9 cellular contexts compared by ENCODE assay signal in genomic region chr2:233061007-233061590, GRCh38. TPM values are rescaled to one million over a fixed set of nuclear protein-coding genes. Genes with fewer than 3 reads are reported as not detected.
DNase-seq lines count a peak whose midpoint lies in the region; ATAC-seq and TF ChIP-seq lines count a peak whose summit lies in the region.
"Had no signal": no experiment of that assay in that cellular context is flagged by ENCODE, and none has a peak within 500 bp of the region (broad histone marks: within the 10 kb centered on the region; RNA-seq: fewer than 3 reads in every experiment).

No MANE protein-coding gene starts in this region.

- CTCF ChIA-PET in CD8-positive, alpha-beta memory T cell (lab: Charles Lee): interaction anchor here (0.8 to 4.3 kb wide), 19 partner anchors 10 to 190 kb away, joined by 3 to 52 read pairs (median 7); partner anchors contain the start of gene ATG16L1

- H2AFZ ChIP-seq in osteoblast (ENCODE audit: low read length): no peak overlapping the region

- peak overlapping the region; percentile 90 to 98 (median 95) for H3K4me3 Mint-ChIP-seq in CD8-positive, alpha-beta memory T cell

- POLR2A ChIA-PET in CD8-positive, alpha-beta memory T cell (lab: Charles Lee): interaction anchor here (0.6 to 3.3 kb wide), 13 partner anchors 9 to 271 kb away, joined by 3 to 43 read pairs (median 6); partner anchors contain the start of gene ATG16L1

- no peaks in the 10 kb centered on the region for H4K20me1 ChIP-seq in osteoblast (ENCODE audit: insufficient read depth, low read length)

- peak overlapping the region; percentile 94 to 100 (median 98) for H3K27ac Mint-ChIP-seq in CD8-positive, alpha-beta memory T cell

- peak overlapping the region; percentile 80 for H3K27ac ChIP-seq in CD8-positive, alpha-beta memory T cell (ENCODE audit: low read depth, low read length)
- H3K27ac ChIP-seq in muscle layer of colon (ENCODE audit: low read depth, low read length): no peak overlapping the region
- H3K27ac ChIP-seq in osteoblast (ENCODE audit: low read depth, low read length): no peak overlapping the region

- peaks cover 0 to 1% (median 0%) of the 10 kb centered on the region in 5 donors for H3K9me3 Mint-ChIP-seq in CD8-positive, alpha-beta memory T cell

- no peaks in the 10 kb centered on the region for H3K79me2 ChIP-seq in osteoblast (ENCODE audit: insufficient read depth, low read length)

- H3K4me1 ChIP-seq in CD8-positive, alpha-beta memory T cell (ENCODE audit: insufficient read depth, low read length): peaks cover 47% of the 10 kb centered on the region
- H3K4me1 ChIP-seq in muscle layer of colon (ENCODE audit: insufficient read depth, low read length) (no peaks in the 10 kb centered on the region), osteoblast (ENCODE audit: insufficient read depth, low read length) (no peaks in the 10 kb centered on the region)

- DNase-seq in CD8-positive, alpha-beta memory T cell: no peak
- peak; percentile 52 to 63 for DNase-seq in activated CD4-positive, alpha-beta T cell treated with anti-CD3 and anti-CD28 coated beads, Interleukin-2, amount 50 U/mL, for 48 hours
- DNase-seq in DMS 273 treated with DMSO at 0.1 percent for 48 hours (lab: John Stamatoyannopoulos, UW) (no peak), osteoblast (ENCODE audit: insufficient read length, low spot score, missing footprints) (no peak), DMS53 treated with DMSO at 0.1 percent for 48 hours (lab: John Stamatoyannopoulos, UW; ENCODE audit: unreplicated experiment) (no peak), DMS53 (lab: John Stamatoyannopoulos, UW) (no peak)

- peaks cover 44 to 57% (median 44%) of the 10 kb centered on the region in 3 donors for H3K4me1 Mint-ChIP-seq in CD8-positive, alpha-beta memory T cell

- no peaks in the 10 kb centered on the region for H3K9me3 ChIP-seq in CD8-positive, alpha-beta memory T cell (ENCODE audit: low read length)
- H3K9me3 ChIP-seq in muscle layer of colon (ENCODE audit: low read length): no peaks in the 10 kb centered on the region
- H3K9me3 ChIP-seq in osteoblast (ENCODE audit: low read depth, low read length): no peaks in the 10 kb centered on the region

- no peak overlapping the region for H3K9ac ChIP-seq in muscle layer of colon (ENCODE audit: low read length)

- no peaks in the 10 kb centered on the region for H3K27me3 Mint-ChIP-seq in CD8-positive, alpha-beta memory T cell

- peak; percentile 13 for ATAC-seq in GM19463 (IDR thresholded peaks at IDR 0.05; ENCODE audit: unreplicated experiment)

- TF ChIP-seq CTCF in osteoblast (IDR thresholded peaks at IDR 0.05; ENCODE audit: extremely low read depth, low read depth, low read length): no peak

- H3K27me3 ChIP-seq in CD8-positive, alpha-beta memory T cell (ENCODE audit: insufficient read depth, low read length, poor library complexity, severe bottlenecking): no peaks in the 10 kb centered on the region
- H3K27me3 ChIP-seq in muscle layer of colon (ENCODE audit: control insufficient read depth in 1 of 2, insufficient read depth in 2 of 2, low read length in 2 of 2) (no peaks in the 10 kb centered on the region), osteoblast (ENCODE audit: insufficient read depth, low read length) (no peaks in the 10 kb centered on the region)

- H3K36me3 ChIP-seq in CD8-positive, alpha-beta memory T cell (ENCODE audit: insufficient read depth, low read length): peaks cover 6% of the 10 kb centered on the region
- H3K36me3 ChIP-seq in muscle layer of colon (ENCODE audit: insufficient read depth, low read length) (no peaks in the 10 kb centered on the region), osteoblast (ENCODE audit: insufficient read depth, low read length) (no peaks in the 10 kb centered on the region)

- no peak overlapping the region for H3K4me2 ChIP-seq in osteoblast (ENCODE audit: insufficient read depth, low read length)

- H3K4me3 ChIP-seq in CD8-positive, alpha-beta memory T cell (ENCODE audit: low read length): peak overlapping the region; percentile 100
- H3K4me3 ChIP-seq in muscle layer of colon (ENCODE audit: low read depth in 1 of 2, low read length in 2 of 2): peak overlapping the region; percentile 27 to 52
- no peak overlapping the region for H3K4me3 ChIP-seq in osteoblast (ENCODE audit: insufficient read depth, low read length)

- peaks cover 0 to 54% (median 2%) of the 10 kb centered on the region in 3 donors for H3K36me3 Mint-ChIP-seq in CD8-positive, alpha-beta memory T cell

RNA-seq across cellular contexts. Expression of gene INPP5D, which starts 1.0 kb away (rescaled TPM):
- total RNA-seq in CD8-positive, alpha-beta memory T cell: 10 to 100 TPM; 49.3 to 51.0 TPM
- polyA plus RNA-seq in CD8-positive, alpha-beta memory T cell: 146 TPM
- under 0.01 TPM in 2 replicates for total RNA-seq in osteoblast

RNA-seq across cellular contexts. Expression of gene NEU2, which starts 28.6 kb away (rescaled TPM):
- not detected for total RNA-seq in CD8-positive, alpha-beta memory T cell
- polyA plus RNA-seq in CD8-positive, alpha-beta memory T cell: not detected
- not detected in 2 replicates for total RNA-seq in osteoblast
- total RNA-seq: pulmonary artery endothelial cell had no signal

RNA-seq across cellular contexts. Expression of gene NGEF, which starts 48.0 kb away (rescaled TPM):
- total RNA-seq in CD8-positive, alpha-beta memory T cell: under 1 TPM in 1 of 2 experiments, not detected in 1; 0.38 TPM
- polyA plus RNA-seq in CD8-positive, alpha-beta memory T cell: not detected
- total RNA-seq in osteoblast: 4.7 TPM in 1 of 2 replicates, not detected in the other

Comparison
In these comparisons a context has a peak if more than half of its experiments do, and no peak if none do; other contexts are left out.
1. DNase-seq: peak in activated CD4-positive, alpha-beta T cell treated with anti-CD3 and anti-CD28 coated beads, Interleukin-2, amount 50 U/mL, for 48 hours (2 of 2); none in CD8-positive, alpha-beta memory T cell (0 of 5), DMS 273 treated with DMSO at 0.1 percent for 48 hours (single experiment), osteoblast (single experiment), DMS53 treated with DMSO at 0.1 percent for 48 hours (single experiment) and DMS53 (single experiment).
2. RNA of gene INPP5D, which starts 1.0 kb away (total RNA-seq): 49.3 to 51.0 TPM in CD8-positive, alpha-beta memory T cell; under 0.01 TPM in osteoblast; every median in the first group is over 10 times any median in the second.